1 cellular context compared by ENCODE assay signal in genomic region chr20:2387580-2387979, GRCh38.
TF ChIP-seq lines count a peak whose summit lies in the region.

No MANE protein-coding gene starts in this region.

TF ChIP-seq in HepG2, 621 proteins besides CTCF, POLR2A, EP300 and RAD21 (continued from another document):
- TF ChIP-seq, protein P1, sequence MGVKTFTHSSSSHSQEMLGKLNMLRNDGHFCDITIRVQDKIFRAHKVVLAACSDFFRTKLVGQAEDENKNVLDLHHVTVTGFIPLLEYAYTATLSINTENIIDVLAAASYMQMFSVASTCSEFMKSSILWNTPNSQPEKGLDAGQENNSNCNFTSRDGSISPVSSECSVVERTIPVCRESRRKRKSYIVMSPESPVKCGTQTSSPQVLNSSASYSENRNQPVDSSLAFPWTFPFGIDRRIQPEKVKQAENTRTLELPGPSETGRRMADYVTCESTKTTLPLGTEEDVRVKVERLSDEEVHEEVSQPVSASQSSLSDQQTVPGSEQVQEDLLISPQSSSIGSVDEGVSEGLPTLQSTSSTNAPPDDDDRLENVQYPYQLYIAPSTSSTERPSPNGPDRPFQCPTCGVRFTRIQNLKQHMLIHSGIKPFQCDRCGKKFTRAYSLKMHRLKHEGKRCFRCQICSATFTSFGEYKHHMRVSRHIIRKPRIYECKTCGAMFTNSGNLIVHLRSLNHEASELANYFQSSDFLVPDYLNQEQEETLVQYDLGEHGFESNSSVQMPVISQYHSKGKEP (CRISPR knock-in tag; IDR thresholded peaks at IDR 0.05) = no peak
- no peak for TF ChIP-seq ERF (CRISPR knock-in tag; IDR thresholded peaks at IDR 0.05)
- no peak for TF ChIP-seq RORA (CRISPR knock-in tag; IDR thresholded peaks at IDR 0.05)
- TF ChIP-seq ZNF775 (CRISPR knock-in tag; IDR thresholded peaks at IDR 0.05; ENCODE audit: borderline replicate concordance) = no peak
- TF ChIP-seq ZBTB34 (CRISPR knock-in tag; IDR thresholded peaks at IDR 0.05) = no peak
- TF ChIP-seq, protein P2, sequence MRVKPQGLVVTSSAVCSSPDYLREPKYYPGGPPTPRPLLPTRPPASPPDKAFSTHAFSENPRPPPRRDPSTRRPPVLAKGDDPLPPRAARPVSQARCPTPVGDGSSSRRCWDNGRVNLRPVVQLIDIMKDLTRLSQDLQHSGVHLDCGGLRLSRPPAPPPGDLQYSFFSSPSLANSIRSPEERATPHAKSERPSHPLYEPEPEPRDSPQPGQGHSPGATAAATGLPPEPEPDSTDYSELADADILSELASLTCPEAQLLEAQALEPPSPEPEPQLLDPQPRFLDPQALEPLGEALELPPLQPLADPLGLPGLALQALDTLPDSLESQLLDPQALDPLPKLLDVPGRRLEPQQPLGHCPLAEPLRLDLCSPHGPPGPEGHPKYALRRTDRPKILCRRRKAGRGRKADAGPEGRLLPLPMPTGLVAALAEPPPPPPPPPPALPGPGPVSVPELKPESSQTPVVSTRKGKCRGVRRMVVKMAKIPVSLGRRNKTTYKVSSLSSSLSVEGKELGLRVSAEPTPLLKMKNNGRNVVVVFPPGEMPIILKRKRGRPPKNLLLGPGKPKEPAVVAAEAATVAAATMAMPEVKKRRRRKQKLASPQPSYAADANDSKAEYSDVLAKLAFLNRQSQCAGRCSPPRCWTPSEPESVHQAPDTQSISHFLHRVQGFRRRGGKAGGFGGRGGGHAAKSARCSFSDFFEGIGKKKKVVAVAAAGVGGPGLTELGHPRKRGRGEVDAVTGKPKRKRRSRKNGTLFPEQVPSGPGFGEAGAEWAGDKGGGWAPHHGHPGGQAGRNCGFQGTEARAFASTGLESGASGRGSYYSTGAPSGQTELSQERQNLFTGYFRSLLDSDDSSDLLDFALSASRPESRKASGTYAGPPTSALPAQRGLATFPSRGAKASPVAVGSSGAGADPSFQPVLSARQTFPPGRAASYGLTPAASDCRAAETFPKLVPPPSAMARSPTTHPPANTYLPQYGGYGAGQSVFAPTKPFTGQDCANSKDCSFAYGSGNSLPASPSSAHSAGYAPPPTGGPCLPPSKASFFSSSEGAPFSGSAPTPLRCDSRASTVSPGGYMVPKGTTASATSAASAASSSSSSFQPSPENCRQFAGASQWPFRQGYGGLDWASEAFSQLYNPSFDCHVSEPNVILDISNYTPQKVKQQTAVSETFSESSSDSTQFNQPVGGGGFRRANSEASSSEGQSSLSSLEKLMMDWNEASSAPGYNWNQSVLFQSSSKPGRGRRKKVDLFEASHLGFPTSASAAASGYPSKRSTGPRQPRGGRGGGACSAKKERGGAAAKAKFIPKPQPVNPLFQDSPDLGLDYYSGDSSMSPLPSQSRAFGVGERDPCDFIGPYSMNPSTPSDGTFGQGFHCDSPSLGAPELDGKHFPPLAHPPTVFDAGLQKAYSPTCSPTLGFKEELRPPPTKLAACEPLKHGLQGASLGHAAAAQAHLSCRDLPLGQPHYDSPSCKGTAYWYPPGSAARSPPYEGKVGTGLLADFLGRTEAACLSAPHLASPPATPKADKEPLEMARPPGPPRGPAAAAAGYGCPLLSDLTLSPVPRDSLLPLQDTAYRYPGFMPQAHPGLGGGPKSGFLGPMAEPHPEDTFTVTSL (CRISPR knock-in tag; IDR thresholded peaks at IDR 0.05; ENCODE audit: borderline replicate concordance) = no peak
- TF ChIP-seq DMTF1 (CRISPR knock-in tag; IDR thresholded peaks at IDR 0.05) = no peak
- TF ChIP-seq ZFYVE20 (CRISPR knock-in tag; IDR thresholded peaks at IDR 0.05; ENCODE audit: borderline replicate concordance, low read depth) = no peak
- no peak for TF ChIP-seq HOXA5 (CRISPR knock-in tag; IDR thresholded peaks at IDR 0.05)
- TF ChIP-seq ZBED4 (CRISPR knock-in tag; IDR thresholded peaks at IDR 0.05; ENCODE audit: borderline replicate concordance) = no peak
- no peak for TF ChIP-seq POLR2AphosphoS2 (IDR thresholded peaks at IDR 0.05; ENCODE audit: low read depth, low read length)
TF ChIP-seq in HepG2: peak in this region for 0.
